ENCODE assay signal across 8 cellular contexts in genomic region chr5:154179846-154180710, GRCh38. TPM values are rescaled to one million over a fixed set of nuclear protein-coding genes. Genes with fewer than 3 reads are reported as not detected.
DNase-seq lines count a peak whose midpoint lies in the region; ATAC-seq, FAIRE-seq and TF ChIP-seq lines count a peak whose summit lies in the region.

No MANE protein-coding gene starts in this region.

- DNase-seq in activated effector memory CD4-positive, alpha-beta T cell treated with anti-CD3 and anti-CD28 coated beads, Interleukin-2, amount 50 U/mL, for 16 hours, result peak; percentile 73
- DNase-seq in activated effector memory CD4-positive, alpha-beta T cell treated with Interleukin-2 at 50 U/mL for 16 hours, result no peak
- DNase-seq in NK-92 (lab: John Stamatoyannopoulos, UW; ENCODE audit: unreplicated experiment) (peak; percentile 7), amniotic stem cell (lab: John Stamatoyannopoulos, UW) (peak; percentile 33), right atrium auricular region (ENCODE audit: low spot score) (peak; percentile 64), small intestine (peak; percentile 67)

- no peak overlapping the region for H3K4me3 ChIP-seq in right atrium auricular region
- no peak overlapping the region for H3K4me3 ChIP-seq in small intestine (ENCODE audit: low read depth in 1 of 2, low read length in 2 of 2)

- H3K9me3 ChIP-seq in right atrium auricular region (no peaks in the 10 kb centered on the region), small intestine (ENCODE audit: control insufficient read depth, low read depth) (no peaks in the 10 kb centered on the region)

- ATAC-seq in GM21390 (IDR thresholded peaks at IDR 0.05; ENCODE audit: unreplicated experiment), result peak; percentile 91
- peak; percentile 74 for ATAC-seq in HG03565 (IDR thresholded peaks at IDR 0.05; ENCODE audit: unreplicated experiment)

- FAIRE-seq in small intestine (lab: Jason Lieb, UNC), result no peak

- no peaks in the 10 kb centered on the region for H3K36me3 ChIP-seq in right atrium auricular region
- H3K36me3 ChIP-seq in small intestine (ENCODE audit: control insufficient read depth in 2 of 2, insufficient read depth in 2 of 2, low read length in 2 of 2), result no peaks in the 10 kb centered on the region

- peak; percentile 67 to 85 for TF ChIP-seq CTCF in right atrium auricular region (IDR thresholded peaks at IDR 0.05)

- WGBS in small intestine, 3 donors, result 61 to 66% (median 62%) methylated on average over 13 of the region's 13 CpGs

- H3K27me3 ChIP-seq in right atrium auricular region, result no peaks in the 10 kb centered on the region
- H3K27me3 ChIP-seq in small intestine (ENCODE audit: control insufficient read depth in 2 of 2, insufficient read depth in 2 of 2, low read length in 2 of 2), result no peaks in the 10 kb centered on the region

- H3K4me1 ChIP-seq in right atrium auricular region (peaks cover 0 to 3% of the 10 kb centered on the region in 2 donors), small intestine (ENCODE audit: control insufficient read depth in 2 of 2, insufficient read depth in 1 of 2, low read depth in 1 of 2, low read length in 1 of 2) (peaks cover 0 to 2% of the 10 kb centered on the region in 2 donors)

- H3K27ac ChIP-seq in right atrium auricular region (no peak overlapping the region), small intestine (ENCODE audit: low read depth in 1 of 2, low read length in 1 of 2) (peak overlapping the region in 1 of 2 donors; percentile 50)

RNA-seq across cellular contexts. Expression of gene GALNT10, which starts 10.5 kb away (rescaled TPM):
- total RNA-seq in right atrium auricular region, result 10 to 100 TPM; 13.2 to 18.4 TPM
- polyA plus RNA-seq in small intestine, result 10 to 100 TPM in 1 of 3 donors, 1 to 10 TPM in 2; 5.4 to 18.1 (median 6.5) TPM
